In the genomic region with DNA sequence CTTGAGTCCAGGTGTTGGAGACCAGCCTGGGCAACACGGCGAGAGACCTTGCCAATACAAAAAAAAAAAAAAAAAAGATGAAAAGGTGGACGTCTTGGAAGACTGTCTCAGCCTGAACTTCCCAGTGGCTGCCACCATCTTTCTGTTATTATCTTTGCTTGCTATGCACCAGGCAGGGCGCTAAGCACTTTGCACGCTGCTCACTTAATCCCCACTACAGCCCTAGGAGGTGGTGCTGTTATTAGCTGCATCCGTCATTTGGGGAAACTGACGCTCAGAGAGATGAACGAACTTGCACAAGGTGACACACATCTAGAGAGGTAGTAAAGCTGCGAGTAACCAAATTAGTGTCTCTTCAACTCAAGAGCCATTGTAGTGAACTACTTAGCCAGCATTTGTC, we compare ENCODE assay signal across 9 cellular contexts. TPM values are rescaled to one million over a fixed set of nuclear protein-coding genes. Genes with fewer than 3 reads are reported as not detected.
DNase-seq lines count a peak whose midpoint lies in the region; ATAC-seq, FAIRE-seq and TF ChIP-seq lines count a peak whose summit lies in the region.
"Had no signal": no experiment of that assay in that cellular context is flagged by ENCODE, and none has a peak within 500 bp of the region (broad histone marks: within the 10 kb centered on the region; RNA-seq: fewer than 3 reads in every experiment).

No MANE protein-coding gene starts in this region.

- no peak overlapping the region for H3K27ac ChIP-seq in GM12878 (ENCODE audit: control insufficient read depth, insufficient read depth)
- no peak overlapping the region for H3K27ac ChIP-seq in naive thymus-derived CD4-positive, alpha-beta T cell (ENCODE audit: low read depth, low read length)
- H3K27ac ChIP-seq in vagina = no peak overlapping the region

- FAIRE-seq in GM12878 (lab: Jason Lieb, UNC) = no peak
- FAIRE-seq: GM19239 had no signal

- peaks cover 40% of the 10 kb centered on the region for H3K4me1 Mint-ChIP-seq in stimulated activated naive CD8-positive, alpha-beta T cell treated with anti-CD3 and anti-CD28 coated beads, Interleukin-15, Interleukin-2, amounts not matched to agents 100 ng/mL and 50 ng/mL, for 24 hours (ENCODE audit: low read depth)
- H3K4me1 Mint-ChIP-seq in naive thymus-derived CD4-positive, alpha-beta T cell = peaks cover 9 to 37% (median 22%) of the 10 kb centered on the region in 7 donors

- SMC1A ChIA-PET in GM12878 (lab: Charles Lee; ENCODE audit: uncharacterized antibody, unreplicated experiment) = interaction anchor here (0.9 to 7.0 kb wide), 5 partner anchors 11 to 268 kb away, joined by 3 to 41 read pairs (median 3); no protein-coding TSS in a partner anchor

- H3K27ac Mint-ChIP-seq in stimulated activated naive CD8-positive, alpha-beta T cell treated with anti-CD3 and anti-CD28 coated beads, Interleukin-15, Interleukin-2, amounts not matched to agents 100 ng/mL and 50 ng/mL, for 24 hours = no peak overlapping the region
- peak overlapping the region in 3 of 9 donors; percentile 49 to 92 (median 65) for H3K27ac Mint-ChIP-seq in naive thymus-derived CD4-positive, alpha-beta T cell

- TF ChIP-seq RAD21 in GM12878 (IDR thresholded peaks at IDR 0.05; ENCODE audit: insufficient read depth, low read depth, low read length) = no peak

- intact Hi-C loops in GM12878 (cut with micrococcal nuclease; ENCODE audit: unreplicated experiment) (loop anchor here (5.0 kb wide), 1 partner anchor 232 kb away; no protein-coding TSS in a partner anchor), vagina (cut with DNase I) (no loop called here)
- intact Hi-C loops in naive thymus-derived CD4-positive, alpha-beta T cell (cut with micrococcal nuclease) = loop anchor here (5.0 kb wide), 9 partner anchors 52 to 1862 kb away; a partner anchor contains a TSS

- TF ChIP-seq CTCF in GM12878 (IDR thresholded peaks at IDR 0.05 in 2 of 3, conservative IDR thresholded peaks at IDR 0.05 in 1 of 3; ENCODE audit: control insufficient read depth in 2 of 3, extremely low read depth in 1 of 3, insufficient read depth in 1 of 3, low read depth in 3 of 3, low read length in 3 of 3) = no peak
- no peak for TF ChIP-seq CTCF in vagina (IDR thresholded peaks at IDR 0.05)

- H3K4me2 ChIP-seq in GM12878 (ENCODE audit: control insufficient read depth, insufficient read depth) = peak overlapping the region; percentile 62

- DNase-seq in stimulated activated naive CD8-positive, alpha-beta T cell treated with anti-CD3 and anti-CD28 coated beads, Interleukin-15, Interleukin-2, amounts not matched to agents 100 U/mL and 50 U/mL, for 24 hours = no peak
- DNase-seq in GM12878 (ENCODE audit: low read depth, low spot score) = no peak
- no peak for DNase-seq in naive thymus-derived CD4-positive, alpha-beta T cell
- DNase-seq in vagina (ENCODE audit: extremely low spot score in 2 of 2) = no peak
- no peak for DNase-seq in NCI-H1436 (lab: John Stamatoyannopoulos, UW)
- DNase-seq in AML-193 (lab: John Stamatoyannopoulos, UW) = no peak

- H3K4me1 ChIP-seq in GM12878 (ENCODE audit: control insufficient read depth, insufficient read depth, low read length) = peaks cover 22% of the 10 kb centered on the region
- peaks cover 3 to 9% of the 10 kb centered on the region in 2 donors for H3K4me1 ChIP-seq in naive thymus-derived CD4-positive, alpha-beta T cell (ENCODE audit: control insufficient read depth in 2 of 2, insufficient read depth in 2 of 2, low read length in 2 of 2)
- peaks cover 24% of the 10 kb centered on the region for H3K4me1 ChIP-seq in vagina

- peaks cover 5% of the 10 kb centered on the region for H3K27me3 Mint-ChIP-seq in stimulated activated naive CD8-positive, alpha-beta T cell treated with anti-CD3 and anti-CD28 coated beads, Interleukin-15, Interleukin-2, amounts not matched to agents 100 ng/mL and 50 ng/mL, for 24 hours
- H3K27me3 Mint-ChIP-seq in naive thymus-derived CD4-positive, alpha-beta T cell = peaks cover 0 to 11% (median 0%) of the 10 kb centered on the region in 5 donors

- H3K9ac ChIP-seq in GM12878 (ENCODE audit: control insufficient read depth, insufficient read depth, low read length) = no peak overlapping the region

- peak overlapping the region; percentile 54 for H2AFZ ChIP-seq in GM12878 (ENCODE audit: control insufficient read depth, low read depth, low read length)

- H3K79me2 ChIP-seq in GM12878 (ENCODE audit: control insufficient read depth, insufficient read depth, low read length) = peaks cover 5% of the 10 kb centered on the region

- TF ChIP-seq EP300 in GM12878 (IDR thresholded peaks at IDR 0.05; ENCODE audit: borderline replicate concordance in 1 of 2, control insufficient read depth in 1 of 2, low read depth in 2 of 2, low read length in 2 of 2) = no peak

- H3K9me3 Mint-ChIP-seq in stimulated activated naive CD8-positive, alpha-beta T cell treated with anti-CD3 and anti-CD28 coated beads, Interleukin-15, Interleukin-2, amounts not matched to agents 100 ng/mL and 50 ng/mL, for 24 hours = no peaks in the 10 kb centered on the region
- H3K9me3 Mint-ChIP-seq in naive thymus-derived CD4-positive, alpha-beta T cell = peaks cover 0 to 6% (median 0%) of the 10 kb centered on the region in 11 donors

- peak overlapping the region; percentile 88; the same call in 1 of the 2 replicates for H3K4me3 ChIP-seq in GM12878
- peak overlapping the region; percentile 76 for H3K4me3 ChIP-seq in naive thymus-derived CD4-positive, alpha-beta T cell (ENCODE audit: low read length)
- peak overlapping the region; percentile 62 to 70 for H3K4me3 ChIP-seq in vagina

- H4K20me1 ChIP-seq in GM12878 (ENCODE audit: control insufficient read depth, insufficient read depth) = no peaks in the 10 kb centered on the region

- in situ Hi-C loops in GM12878 (cut with MboI) = loop anchor here (5.0 to 10.0 kb wide), 3 partner anchors 52 to 350 kb away; no protein-coding TSS in a partner anchor

- POLR2A ChIA-PET in GM12878 (lab: Charles Lee) = no interaction called here
- POLR2A ChIA-PET in naive thymus-derived CD4-positive, alpha-beta T cell (lab: Charles Lee) = interaction anchor here (0.9 to 1.6 kb wide), 2 partner anchors 9 to 346 kb away, joined by 5 to 14 read pairs; no protein-coding TSS in a partner anchor

- no peak for ATAC-seq in stimulated activated naive CD8-positive, alpha-beta T cell treated with anti-CD3 and anti-CD28 coated beads, Interleukin-15, Interleukin-2, amounts not matched to agents 100 U/mL and 50 U/mL, for 24 hours
- ATAC-seq in GM12878 = no peak
- no peak for ATAC-seq in naive thymus-derived CD4-positive, alpha-beta T cell
- no peak for ATAC-seq in HG03571 (IDR thresholded peaks at IDR 0.05; ENCODE audit: unreplicated experiment)

- no peaks in the 10 kb centered on the region for H3K27me3 ChIP-seq in GM12878 (replicated peaks in 1 of 2; ENCODE audit: control insufficient read depth in 2 of 2, insufficient read depth in 2 of 2, low read length in 1 of 2)
- H3K27me3 ChIP-seq in naive thymus-derived CD4-positive, alpha-beta T cell (ENCODE audit: control insufficient read depth in 2 of 2, insufficient read depth in 2 of 2, low read length in 2 of 2) = no peaks in the 10 kb centered on the region
- no peaks in the 10 kb centered on the region for H3K27me3 ChIP-seq in vagina

- TF ChIP-seq POLR2A in GM12878 (IDR thresholded peaks at IDR 0.05; ENCODE audit: low read depth, low read length) (no peak), vagina (IDR thresholded peaks at IDR 0.05) (no peak)

- peak overlapping the region; percentile 96 for H3K4me3 Mint-ChIP-seq in stimulated activated naive CD8-positive, alpha-beta T cell treated with anti-CD3 and anti-CD28 coated beads, Interleukin-15, Interleukin-2, amounts not matched to agents 100 ng/mL and 50 ng/mL, for 24 hours
- H3K4me3 Mint-ChIP-seq in naive thymus-derived CD4-positive, alpha-beta T cell = peak overlapping the region; percentile 72 to 92 (median 88)

- no TSS peak for BruUV-seq in GM12878 (replicated peaks; lab: Mats Ljungman, UMichigan)

- RAD21 ChIA-PET in GM12878 (lab: Charles Lee; ENCODE audit: unreplicated experiment) = interaction anchor here (0.7 to 3.9 kb wide), 7 partner anchors 12 to 643 kb away, joined by 3 to 15 read pairs (median 3); no protein-coding TSS in a partner anchor

- H3K9me3 ChIP-seq in GM12878 (replicated peaks; ENCODE audit: control insufficient read depth, insufficient read depth, low read length) = no peaks in the 10 kb centered on the region
- no peaks in the 10 kb centered on the region for H3K9me3 ChIP-seq in naive thymus-derived CD4-positive, alpha-beta T cell (ENCODE audit: control insufficient read depth in 2 of 3, low read length in 3 of 3)
- H3K9me3 ChIP-seq in vagina = no peaks in the 10 kb centered on the region

- H3K36me3 ChIP-seq in GM12878 (ENCODE audit: control insufficient read depth in 2 of 2, insufficient read depth in 2 of 2, low read length in 1 of 2) = no peaks in the 10 kb centered on the region; a peak in 1 of 4 replicates
- H3K36me3 ChIP-seq in naive thymus-derived CD4-positive, alpha-beta T cell (ENCODE audit: control insufficient read depth in 2 of 3, insufficient read depth in 3 of 3, low read length in 3 of 3) = no peaks in the 10 kb centered on the region
- no peaks in the 10 kb centered on the region for H3K36me3 ChIP-seq in vagina

- peaks cover 6% of the 10 kb centered on the region for H3K36me3 Mint-ChIP-seq in stimulated activated naive CD8-positive, alpha-beta T cell treated with anti-CD3 and anti-CD28 coated beads, Interleukin-15, Interleukin-2, amounts not matched to agents 100 ng/mL and 50 ng/mL, for 24 hours (ENCODE audit: low read depth)
- H3K36me3 Mint-ChIP-seq in naive thymus-derived CD4-positive, alpha-beta T cell = peaks cover 0 to 15% (median 7%) of the 10 kb centered on the region in 5 donors

- CTCF ChIA-PET in GM12878 (lab: Yijun Ruan, JAX) = interaction anchor here (1.2 to 1.4 kb wide), 2 partner anchors 52 to 374 kb away, joined by 3 to 4 read pairs; no protein-coding TSS in a partner anchor
- CTCF ChIA-PET in naive thymus-derived CD4-positive, alpha-beta T cell (lab: Charles Lee) = no interaction called here

- WGBS in GM12878 (ENCODE audit: insufficient coverage, insufficient replicate concordance, low lambda C conversion rate, missing lambda C conversion rate) = 29% methylated on average over 9 of the region's 9 CpGs

RNA-seq across cellular contexts. Expression of a gene that starts 0.7 kb away (rescaled TPM):
- 14.3 and 22.2 TPM in 2 replicates for total RNA-seq in GM12878 (2013; cell fraction: nucleolus; rRNA removed)
- total RNA-seq in GM12878 (2014; rRNA removed) (7.1 and 8.2 TPM in 2 replicates), GM12878 (2014; rRNA removed; fragmentation: Illumina TruSeq; extraction: Trizol) (18.1 and 18.2 TPM in 2 replicates), GM12878 (2021) (20.2 and 22.0 TPM in 2 replicates), vagina (15.2 TPM)
- polyA plus RNA-seq in GM12878 (2011; ENCODE audit: low read depth) = 2.5 TPM
- polyA plus RNA-seq in GM12878 (2011; rRNA removed) (12.6 and 16.1 TPM in 2 replicates), GM12878 (2014; fragmentation: Illumina TruSeq; extraction: Trizol) (23.4 and 24.8 TPM in 2 replicates), GM12878 (2014; fragmentation: Nextera tagmentation; extraction: Ambion mirVana) (10 to 100 TPM; 11.4 to 12.3 TPM), GM12878 (2014; rRNA removed) (13.2 and 13.8 TPM in 2 replicates), GM12878 (2016; fragmentation: Nextera tagmentation; extraction: Ambion mirVana) (10 to 100 TPM; 36.5 to 39.0 TPM)
- polyA plus RNA-seq in GM12878 (2011; cell fraction: cytosol; rRNA removed) = 8.2 and 8.7 TPM in 2 replicates
- 4.7 and 9.3 TPM in 2 replicates for polyA plus RNA-seq in GM12878 (2011; cell fraction: nucleus; rRNA removed)
- 5.1 and 5.7 TPM in 2 replicates for polyA plus RNA-seq in GM12878 (2012)
- 8.2 and 10.5 TPM in 2 replicates for polyA minus RNA-seq in GM12878 (2011; rRNA and poly(A)+ RNA removed)
- 3.0 and 3.2 TPM in 2 replicates for polyA minus RNA-seq in GM12878 (2011; cell fraction: cytosol; rRNA and poly(A)+ RNA removed)
- polyA minus RNA-seq in GM12878 (2011; cell fraction: nucleus; rRNA and poly(A)+ RNA removed) = 4.1 and 9.8 TPM in 2 replicates
- total RNA-seq in naive thymus-derived CD4-positive, alpha-beta T cell = 10 to 100 TPM in 2 of 5 experiments, 1 to 10 TPM in 3; 2.4 to 56.5 (median 5.3) TPM
- polyA plus RNA-seq in naive thymus-derived CD4-positive, alpha-beta T cell = 1 to 10 TPM; 3.4 to 3.5 TPM
